Comparison of ENCODE assay signal across 8 cellular contexts in the genomic region with DNA sequence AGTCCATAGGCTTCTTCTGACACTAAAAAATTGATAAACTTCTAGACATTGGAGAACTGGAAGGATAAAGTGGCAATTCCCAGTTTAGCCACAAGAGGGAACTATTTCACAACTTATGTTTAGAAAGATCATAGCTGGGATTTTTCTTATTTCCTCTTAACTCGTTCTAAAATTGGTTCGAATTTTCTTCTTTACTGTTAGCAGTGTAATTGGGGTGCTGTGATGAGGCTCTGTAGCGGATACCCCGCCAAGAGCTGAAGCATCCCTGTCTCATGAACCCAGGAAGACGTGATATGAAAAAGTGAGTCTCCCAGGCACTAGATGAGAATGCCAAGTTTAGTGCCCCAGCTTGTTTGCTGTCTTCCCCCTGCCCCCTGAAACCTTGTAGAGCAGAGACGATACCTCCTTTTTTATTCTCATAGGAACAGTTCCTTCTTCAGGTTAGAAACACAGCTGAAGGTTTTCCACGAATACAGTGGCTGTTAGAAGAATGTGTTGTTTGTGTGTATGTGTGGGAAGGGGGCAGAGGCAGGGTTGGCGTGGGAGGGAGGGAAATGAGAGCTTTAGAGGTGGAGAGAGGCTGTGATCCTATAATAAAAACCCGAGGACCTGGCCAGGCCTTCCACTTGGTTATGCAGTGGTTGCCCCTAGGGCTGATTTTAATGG.
A peak's percentile ranks its signal among the peaks of the same experiment; 100 is the strongest.
DNase-seq lines count a peak whose midpoint lies in the region; ATAC-seq and TF ChIP-seq lines count a peak whose summit lies in the region.

No MANE protein-coding gene starts in this region.

- no peak overlapping the region for H3K4me3 Mint-ChIP-seq in CD8-positive, alpha-beta T cell
- peak overlapping the region; percentile 44 to 45 for H3K4me3 Mint-ChIP-seq in stimulated activated naive B cell treated with anti-CD40 and anti-IgM and Interleukin-4, amounts not matched to agents 10 μg/mL and 1 μg/mL and 100 μg/mL, for 72 hours
- H3K4me3 Mint-ChIP-seq in activated naive CD8-positive, alpha-beta T cell treated with anti-CD3 and anti-CD28 coated beads for 36 hours, result no peak overlapping the region

- peak; percentile 26 for ATAC-seq in CD8-positive, alpha-beta T cell
- peak; percentile 43 for ATAC-seq in GM19372 (IDR thresholded peaks at IDR 0.05; ENCODE audit: low read depth, unreplicated experiment)
- peak; percentile 22 to 31 for ATAC-seq in stimulated activated naive B cell treated with anti-CD40 and anti-IgM and Interleukin-4, amounts not matched to agents 10 μg/mL and 1 μg/mL and 100 μg/mL, for 72 hours (replicated peaks)
- ATAC-seq in GM21825 (IDR thresholded peaks at IDR 0.05; ENCODE audit: unreplicated experiment), result no peak

- no peaks in the 10 kb centered on the region for H3K9me3 ChIP-seq in CD8-positive, alpha-beta T cell (ENCODE audit: low read length)

- H3K27ac Mint-ChIP-seq in CD8-positive, alpha-beta T cell, result no peak overlapping the region
- peak overlapping the region; percentile 38 for H3K27ac Mint-ChIP-seq in stimulated activated naive B cell treated with anti-CD40 and anti-IgM and Interleukin-4, amounts not matched to agents 10 μg/mL and 1 μg/mL and 100 μg/mL, for 72 hours
- H3K27ac Mint-ChIP-seq in activated naive CD8-positive, alpha-beta T cell treated with anti-CD3 and anti-CD28 coated beads for 36 hours, result no peak overlapping the region

- no peaks in the 10 kb centered on the region for H3K36me3 ChIP-seq in CD8-positive, alpha-beta T cell (ENCODE audit: insufficient read depth, low read length)

- peaks cover 4% of the 10 kb centered on the region for H3K4me1 Mint-ChIP-seq in CD8-positive, alpha-beta T cell (ENCODE audit: low read depth)
- H3K4me1 Mint-ChIP-seq in stimulated activated naive B cell treated with anti-CD40 and anti-IgM and Interleukin-4, amounts not matched to agents 10 μg/mL and 1 μg/mL and 100 μg/mL, for 72 hours, result peaks cover 0 to 4% of the 10 kb centered on the region in 2 donors
- peaks cover 4% of the 10 kb centered on the region for H3K4me1 Mint-ChIP-seq in activated naive CD8-positive, alpha-beta T cell treated with anti-CD3 and anti-CD28 coated beads for 36 hours

- CTCF ChIA-PET in CD8-positive, alpha-beta T cell (lab: Charles Lee), result interaction anchor here (0.7 to 2.9 kb wide), 17 partner anchors 9 to 1775 kb away, joined by 3 to 37 read pairs (median 4); partner anchors contain the start of gene PDCD6IP

- H3K27ac ChIP-seq in CD8-positive, alpha-beta T cell (ENCODE audit: low read depth, low read length), result no peak overlapping the region

- no peaks in the 10 kb centered on the region for H3K27me3 ChIP-seq in CD8-positive, alpha-beta T cell (ENCODE audit: insufficient read depth, low read length)

- H3K9me3 Mint-ChIP-seq in CD8-positive, alpha-beta T cell, result no peaks in the 10 kb centered on the region
- no peaks in the 10 kb centered on the region for H3K9me3 Mint-ChIP-seq in stimulated activated naive B cell treated with anti-CD40 and anti-IgM and Interleukin-4, amounts not matched to agents 10 μg/mL and 1 μg/mL and 100 μg/mL, for 72 hours
- H3K9me3 Mint-ChIP-seq in activated naive CD8-positive, alpha-beta T cell treated with anti-CD3 and anti-CD28 coated beads for 36 hours, result no peaks in the 10 kb centered on the region

- peak; percentile 95 for TF ChIP-seq CTCF in CD8-positive, alpha-beta T cell (IDR thresholded peaks at IDR 0.05)
- TF ChIP-seq CTCF in astrocyte of the spinal cord (IDR thresholded peaks at IDR 0.05; ENCODE audit: low read depth, low read length), result peak; percentile 75

- H3K36me3 Mint-ChIP-seq in CD8-positive, alpha-beta T cell, result peaks cover 2% of the 10 kb centered on the region
- peaks cover 0 to 3% of the 10 kb centered on the region in 2 donors for H3K36me3 Mint-ChIP-seq in stimulated activated naive B cell treated with anti-CD40 and anti-IgM and Interleukin-4, amounts not matched to agents 10 μg/mL and 1 μg/mL and 100 μg/mL, for 72 hours
- H3K36me3 Mint-ChIP-seq in activated naive CD8-positive, alpha-beta T cell treated with anti-CD3 and anti-CD28 coated beads for 36 hours, result no peaks in the 10 kb centered on the region

- H3K4me1 ChIP-seq in CD8-positive, alpha-beta T cell (ENCODE audit: insufficient read depth, low read length), result peaks cover 4% of the 10 kb centered on the region

- POLR2A ChIA-PET in CD8-positive, alpha-beta T cell (lab: Charles Lee), result interaction anchor here (0.5 kb wide), 1 partner anchor 707 kb away, joined by 3 read pairs; no protein-coding TSS in a partner anchor

- peaks cover 2% of the 10 kb centered on the region for H3K27me3 Mint-ChIP-seq in CD8-positive, alpha-beta T cell (ENCODE audit: low read depth)
- no peaks in the 10 kb centered on the region for H3K27me3 Mint-ChIP-seq in stimulated activated naive B cell treated with anti-CD40 and anti-IgM and Interleukin-4, amounts not matched to agents 10 μg/mL and 1 μg/mL and 100 μg/mL, for 72 hours
- H3K27me3 Mint-ChIP-seq in activated naive CD8-positive, alpha-beta T cell treated with anti-CD3 and anti-CD28 coated beads for 36 hours, result no peaks in the 10 kb centered on the region

- in situ Hi-C loops in astrocyte of the spinal cord (cut with HindIII; ENCODE audit: low sequenced_read_pairs), result no loop called here

- intact Hi-C loops in CD8-positive, alpha-beta T cell (cut with DNase I, micrococcal nuclease), result loop anchor here in 1 of 2 experiments (1.0 kb wide), 1 partner anchor 801 kb away; no protein-coding TSS in a partner anchor

- peak in 1 of 7 experiments; percentile 44 for DNase-seq in CD8-positive, alpha-beta T cell
- DNase-seq in NCI-H2171 (lab: John Stamatoyannopoulos, UW) (peak; percentile 1), astrocyte of the spinal cord (ENCODE audit: low read depth, low spot score) (peak; percentile 53), inferior parietal cortex (ENCODE audit: extremely low spot score) (peak; percentile 92)
- DNase-seq in stimulated activated naive B cell treated with anti-CD40 and anti-IgM and Interleukin-4, amounts not matched to agents 10 μg/mL and 1 μg/mL and 100 μg/mL, for 72 hours, result no peak
- no peak for DNase-seq in activated naive CD8-positive, alpha-beta T cell treated with anti-CD3 and anti-CD28 coated beads for 36 hours

- no peak overlapping the region for H3K4me3 ChIP-seq in CD8-positive, alpha-beta T cell (ENCODE audit: low read depth, low read length)
- peak overlapping the region; percentile 18 for H3K4me3 ChIP-seq in astrocyte of the spinal cord (ENCODE audit: low read depth, low read length)

Comparison
In these comparisons a context has a peak if more than half of its experiments do, and no peak if none do; other contexts are left out.
1. DNase-seq: peak in NCI-H2171 (single experiment), astrocyte of the spinal cord (single experiment) and inferior parietal cortex (single experiment); none in stimulated activated naive B cell treated with anti-CD40 and anti-IgM and Interleukin-4, amounts not matched to agents 10 μg/mL and 1 μg/mL and 100 μg/mL, for 72 hours (single experiment) and activated naive CD8-positive, alpha-beta T cell treated with anti-CD3 and anti-CD28 coated beads for 36 hours (single experiment).
2. H3K4me3 Mint-ChIP-seq: peak in stimulated activated naive B cell treated with anti-CD40 and anti-IgM and Interleukin-4, amounts not matched to agents 10 μg/mL and 1 μg/mL and 100 μg/mL, for 72 hours (2 of 2); none in CD8-positive, alpha-beta T cell (single experiment) and activated naive CD8-positive, alpha-beta T cell treated with anti-CD3 and anti-CD28 coated beads for 36 hours (single experiment).